Comparison of ENCODE assay signal across 1 cellular context in genomic region chr16:56348168-56349085, GRCh38.
TF ChIP-seq lines count a peak whose summit lies in the region.

No MANE protein-coding gene starts in this region.

TF ChIP-seq in IMR-90, 13 proteins besides CTCF, POLR2A, EP300 and RAD21 (continued from another document):
- TF ChIP-seq RCOR1 (IDR thresholded peaks at IDR 0.05; ENCODE audit: insufficient replicate concordance, low read length) (no peak), FOS (IDR thresholded peaks at IDR 0.05; ENCODE audit: low read depth, low read length) (no peak), ELK1 (IDR thresholded peaks at IDR 0.05; ENCODE audit: borderline replicate concordance, low read depth, low read length) (no peak), MAZ (IDR thresholded peaks at IDR 0.05; ENCODE audit: borderline replicate concordance, low read depth, low read length) (no peak), CEBPB (IDR thresholded peaks at IDR 0.05; ENCODE audit: low read depth, low read length) (no peak), MAFK (IDR thresholded peaks at IDR 0.05; ENCODE audit: low read depth, low read length) (no peak), USF2 (IDR thresholded peaks at IDR 0.05; ENCODE audit: low read depth, low read length) (no peak), MXI1 (IDR thresholded peaks at IDR 0.05; ENCODE audit: borderline replicate concordance, low read depth, low read length) (no peak), CHD1 (IDR thresholded peaks at IDR 0.05; ENCODE audit: low read depth, low read length) (no peak)
